Comparison of ENCODE assay signal across 7 cellular contexts in the genomic region with DNA sequence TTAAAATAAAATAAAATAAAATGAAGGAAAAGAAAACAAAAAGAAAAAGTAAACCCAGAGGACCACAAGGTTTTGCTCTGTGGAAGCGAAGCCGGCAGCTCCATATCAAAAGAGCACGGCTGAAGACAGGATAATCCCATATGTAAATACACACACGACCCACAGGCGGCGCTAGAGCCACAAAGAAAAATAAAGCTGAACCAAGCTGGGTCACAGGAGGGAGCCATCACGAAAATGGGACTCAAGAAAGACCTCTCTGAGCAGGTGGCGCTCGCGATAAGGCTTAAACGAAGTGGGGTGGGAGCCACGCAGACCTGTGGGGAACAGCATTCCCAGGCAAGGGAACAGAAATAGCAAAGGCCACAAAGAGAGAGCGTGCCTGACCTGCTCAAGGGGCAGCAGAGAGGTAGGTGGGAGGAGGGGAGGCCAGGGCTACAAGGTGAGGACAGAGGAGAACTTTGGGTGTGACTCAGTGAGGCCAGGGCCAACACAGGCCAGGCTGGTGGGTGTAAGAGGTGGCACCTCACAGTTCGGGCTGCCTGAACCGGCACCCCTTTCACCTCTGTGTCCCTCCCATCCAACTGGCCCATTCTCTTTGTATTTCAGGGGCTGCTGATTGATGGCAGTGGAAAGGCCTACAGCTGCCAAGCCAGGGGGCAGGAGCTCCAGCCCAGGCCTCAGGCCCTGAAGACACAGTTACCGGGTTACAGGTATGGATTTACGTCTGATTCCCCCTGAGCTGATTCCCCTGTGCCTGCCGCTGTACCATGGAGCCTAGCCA. TPM values are rescaled to one million over a fixed set of nuclear protein-coding genes. Genes with fewer than 3 reads are reported as not detected.
DNase-seq lines count a peak whose midpoint lies in the region; ATAC-seq, FAIRE-seq and TF ChIP-seq lines count a peak whose summit lies in the region.

No MANE protein-coding gene starts in this region.

- peak; percentile 58 for DNase-seq in GM12891 (ENCODE audit: insufficient read length, low spot score)
- DNase-seq in NCI-H1930 (lab: John Stamatoyannopoulos, UW), result peak; percentile 71 to 82
- peak; percentile 57 for DNase-seq in T-helper 2 cell treated with Interferon-gamma antibody and Interleukin-4, amounts not matched to agents 5 μg/mL and 100 μg/mL, for 36 hours (ENCODE audit: low spot score)
- DNase-seq in astrocyte of the hippocampus (ENCODE audit: low read depth, low spot score), result peak; percentile 81
- peak; percentile 63 for DNase-seq in iPS DF 19.7 (ENCODE audit: low read depth, low spot score)
- DNase-seq in stimulated activated CD4-positive, alpha-beta T cell treated with anti-CD3 and anti-CD28 coated beads, Interleukin-15, amount 100 ng/mL, for 24 hours, result peak; percentile 81

- H3K27ac Mint-ChIP-seq in T-helper 2 cell treated with Interferon-gamma antibody and Interleukin-4, amounts not matched to agents 5 μg/mL and 100 μg/mL, for 36 hours, result peak overlapping the region; percentile 96

- no peak for FAIRE-seq in GM12891 (lab: Jason Lieb, UNC)

- H3K9me3 Mint-ChIP-seq in T-helper 2 cell treated with Interferon-gamma antibody and Interleukin-4, amounts not matched to agents 5 μg/mL and 100 μg/mL, for 36 hours, result peaks cover 11% of the 10 kb centered on the region

- no peak for ATAC-seq in GM19463 (IDR thresholded peaks at IDR 0.05; ENCODE audit: unreplicated experiment)

- no peaks in the 10 kb centered on the region for H3K27me3 Mint-ChIP-seq in T-helper 2 cell treated with Interferon-gamma antibody and Interleukin-4, amounts not matched to agents 5 μg/mL and 100 μg/mL, for 36 hours (ENCODE audit: low read depth)

- peaks cover 74% of the 10 kb centered on the region for H3K36me3 Mint-ChIP-seq in T-helper 2 cell treated with Interferon-gamma antibody and Interleukin-4, amounts not matched to agents 5 μg/mL and 100 μg/mL, for 36 hours (ENCODE audit: low read depth)

- peak overlapping the region; percentile 58 for H3K4me3 Mint-ChIP-seq in T-helper 2 cell treated with Interferon-gamma antibody and Interleukin-4, amounts not matched to agents 5 μg/mL and 100 μg/mL, for 36 hours

- no peak for TF ChIP-seq POLR2A in GM12891 (IDR thresholded peaks at IDR 0.05; ENCODE audit: low read depth, low read length)

- H3K4me1 Mint-ChIP-seq in T-helper 2 cell treated with Interferon-gamma antibody and Interleukin-4, amounts not matched to agents 5 μg/mL and 100 μg/mL, for 36 hours (ENCODE audit: low read depth), result peaks cover 21% of the 10 kb centered on the region

TF ChIP-seq in GM12891, 5 proteins besides CTCF, POLR2A, EP300 and RAD21:
- TF ChIP-seq POU2F2 (IDR thresholded peaks at IDR 0.05; ENCODE audit: low read depth, low read length) (peak; percentile 76), POLR2AphosphoS5 (IDR thresholded peaks at IDR 0.05; ENCODE audit: low read depth, low read length) (no peak), TAF1 (IDR thresholded peaks at IDR 0.05; ENCODE audit: low read depth, low read length) (no peak)

RNA-seq across cellular contexts. Expression of a gene that starts 26.0 kb away (rescaled TPM):
- not detected for polyA plus RNA-seq in GM12891 (2012; ENCODE audit: low read depth, missing spikeins)

RNA-seq across cellular contexts. Expression of a gene that starts 59.5 kb away (rescaled TPM):
- polyA plus RNA-seq in GM12891 (2012; ENCODE audit: low read depth, missing spikeins), result 0.03 TPM
